In the genomic region with DNA sequence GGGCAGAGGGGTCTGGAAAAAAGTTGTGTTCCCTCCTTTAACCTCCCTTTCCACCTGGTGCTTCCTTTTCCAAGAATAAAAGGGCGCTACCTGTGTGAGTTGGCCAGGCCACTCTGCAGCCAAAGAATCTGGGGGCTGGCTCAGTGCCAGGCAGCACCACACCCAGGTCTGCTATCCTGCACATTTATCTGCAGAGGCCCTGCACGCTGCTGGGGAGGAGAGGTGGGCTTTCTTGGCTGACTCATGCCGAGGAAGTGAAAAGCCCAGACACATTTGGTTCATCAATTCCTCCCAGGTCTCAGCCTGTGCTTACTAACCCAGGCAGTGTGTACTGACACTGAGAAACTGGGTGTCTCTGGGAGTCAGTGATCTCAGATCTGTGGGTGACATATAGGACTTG, we compare ENCODE assay signal across 13 cellular contexts.
DNase-seq lines count a peak whose midpoint lies in the region; ATAC-seq and TF ChIP-seq lines count a peak whose summit lies in the region.
"Had no signal": no experiment of that assay in that cellular context is flagged by ENCODE, and none has a peak within 500 bp of the region (broad histone marks: within the 10 kb centered on the region; RNA-seq: fewer than 3 reads in every experiment).

No MANE protein-coding gene starts in this region.

- H3K4me3 Mint-ChIP-seq in Calu3 (ENCODE audit: low read depth, unreplicated experiment) = no peak overlapping the region
- H3K4me3 Mint-ChIP-seq: activated naive CD8-positive, alpha-beta T cell; CD4-positive, CD25-positive, alpha-beta regulatory T cell had no signal

- H3K4me2 ChIP-seq in mesenchymal stem cell (ENCODE audit: low read length, poor library complexity, severe bottlenecking) = no peak overlapping the region

- peak overlapping the region; percentile 46 for H2AK5ac ChIP-seq in mesenchymal stem cell (ENCODE audit: low read length, severe bottlenecking)

- H3K4me1 Mint-ChIP-seq in Calu3 (ENCODE audit: low read depth, unreplicated experiment) = peaks cover 76% of the 10 kb centered on the region
- H3K4me1 Mint-ChIP-seq: CD4-positive, CD25-positive, alpha-beta regulatory T cell had no signal

- H2BK120ac ChIP-seq in mesenchymal stem cell (ENCODE audit: low read depth, low read length) = no peak overlapping the region

- in situ Hi-C loops in astrocyte of the spinal cord (cut with HindIII; ENCODE audit: low sequenced_read_pairs) = no loop called here

- peak overlapping the region; percentile 72 to 93 for H2BK12ac ChIP-seq in mesenchymal stem cell (ENCODE audit: low read length in 2 of 2)

- H3K4ac ChIP-seq in mesenchymal stem cell (ENCODE audit: low read depth in 1 of 2, low read length in 2 of 2) = peak overlapping the region; percentile 19 to 47

- TF ChIP-seq RAD21 in Ishikawa (IDR thresholded peaks at IDR 0.05; ENCODE audit: low read depth) = peak; percentile 10; the same call in 1 of the 2 replicates

- H3K18ac ChIP-seq in mesenchymal stem cell (ENCODE audit: low read depth in 1 of 2, low read length in 2 of 2) = peak overlapping the region; percentile 40 to 71

- H3K9me3 Mint-ChIP-seq in Calu3 (ENCODE audit: low read depth, unreplicated experiment) = peaks cover 10% of the 10 kb centered on the region

- H3K27ac ChIP-seq in mesenchymal stem cell (ENCODE audit: low read length, poor library complexity, severe bottlenecking) (no peak overlapping the region), aorta (ENCODE audit: low read depth in 1 of 2, low read length in 2 of 2) (no peak overlapping the region)
- H3K27ac ChIP-seq: neutrophil had no signal

- H3K36me3 Mint-ChIP-seq in Calu3 (ENCODE audit: insufficient read depth, unreplicated experiment) = peaks cover 40% of the 10 kb centered on the region
- H3K36me3 Mint-ChIP-seq: CD4-positive, CD25-positive, alpha-beta regulatory T cell had no signal

- intact Hi-C loops in Calu3 (cut with micrococcal nuclease; ENCODE audit: unreplicated experiment) (loop anchor here (2.0 to 5.0 kb wide), 3 partner anchors 27 to 181 kb away; partner anchors contain the start of gene F3), aorta (cut with DNase I) (no loop called here)

- peak overlapping the region; percentile 21 for H2BK15ac ChIP-seq in mesenchymal stem cell (ENCODE audit: low read depth, poor library complexity, severe bottlenecking)

- no peak overlapping the region for H3K14ac ChIP-seq in mesenchymal stem cell (ENCODE audit: low read length in 2 of 2)

- no peak overlapping the region for H3K9ac ChIP-seq in mesenchymal stem cell (ENCODE audit: low read length)

- peaks cover 0 to 3% of the 10 kb centered on the region in 2 experiments for H3K27me3 ChIP-seq in mesenchymal stem cell (ENCODE audit: control insufficient read depth in 1 of 2, insufficient read depth in 1 of 2, low read length in 2 of 2)
- H3K27me3 ChIP-seq in aorta (ENCODE audit: control insufficient read depth in 1 of 2, insufficient read depth in 2 of 2, low read length in 1 of 2) = no peaks in the 10 kb centered on the region
- H3K27me3 ChIP-seq: neutrophil had no signal

- H3K4me3 ChIP-seq in astrocyte of the spinal cord (ENCODE audit: low read depth, low read length) (no peak overlapping the region), mesenchymal stem cell (ENCODE audit: insufficient read depth in 1 of 2, low read depth in 1 of 2, low read length in 2 of 2) (no peak overlapping the region), aorta (ENCODE audit: low read length in 2 of 2) (no peak overlapping the region)

- ATAC-seq in HG02938 (IDR thresholded peaks at IDR 0.05; ENCODE audit: unreplicated experiment) (no peak), aorta (ENCODE audit: low FRiP score) (no peak)

- H4K8ac ChIP-seq in mesenchymal stem cell (ENCODE audit: low read length) = peak overlapping the region; percentile 83

- WGBS in mesenchymal stem cell = 33% methylated on average over 2 of the region's 3 CpGs
- WGBS in aorta, 2 donors = 86 to 88% methylated on average over 3 of the region's 3 CpGs

- H3K79me1 ChIP-seq in mesenchymal stem cell (replicated peaks; ENCODE audit: low read length, poor library complexity, severe bottlenecking) = no peaks in the 10 kb centered on the region

- DNase-seq in Calu3 = peak; percentile 92
- peak; percentile 37 for DNase-seq in astrocyte of the spinal cord (ENCODE audit: low read depth, low spot score)
- DNase-seq in mesenchymal stem cell = peak; percentile 44
- no peak for DNase-seq in SHP77 treated with DMSO at 0.1 percent for 48 hours (lab: John Stamatoyannopoulos, UW)
- no peak for DNase-seq in NCI-H446 treated with DMSO at 0.1 percent for 48 hours (lab: John Stamatoyannopoulos, UW)
- DNase-seq in aorta = no peak
- DNase-seq: activated CD4-positive, alpha-beta T cell treated with anti-CD3 and anti-CD28 coated beads, Interleukin-2, amount 50 U/mL, for 4 hours; CD4-positive, CD25-positive, alpha-beta regulatory T cell; SW 1271 had no signal

- peak; percentile 44; the same call in 1 of the 2 replicates for TF ChIP-seq EP300 in Ishikawa (IDR thresholded peaks at IDR 0.05; ENCODE audit: borderline replicate concordance)

- peak overlapping the region; percentile 41 for H4K91ac ChIP-seq in mesenchymal stem cell (ENCODE audit: low read length)

- no peak overlapping the region for H2BK5ac ChIP-seq in mesenchymal stem cell (ENCODE audit: low read depth, low read length, poor library complexity, severe bottlenecking)

- no peaks in the 10 kb centered on the region for H3K9me3 ChIP-seq in mesenchymal stem cell (ENCODE audit: control insufficient read depth, low read length)
- H3K9me3 ChIP-seq in aorta (ENCODE audit: control insufficient read depth, low read length) = no peaks in the 10 kb centered on the region
- H3K9me3 ChIP-seq: neutrophil had no signal

- H3K36me3 ChIP-seq in mesenchymal stem cell (ENCODE audit: control insufficient read depth in 1 of 2, insufficient read depth in 2 of 2, low read depth in 1 of 2, low read length in 2 of 2) (no peaks in the 10 kb centered on the region), aorta (ENCODE audit: control insufficient read depth in 1 of 2, insufficient read depth in 2 of 2, low read length in 1 of 2) (no peaks in the 10 kb centered on the region)
- H3K36me3 ChIP-seq: neutrophil had no signal

- CTCF ChIA-PET in Calu3 (lab: Charles Lee) = no interaction called here

- BruUV-seq in Calu3 (replicated peaks; lab: Mats Ljungman, UMichigan) = no TSS peak

- H3K27me3 Mint-ChIP-seq in Calu3 (ENCODE audit: unreplicated experiment) = no peaks in the 10 kb centered on the region

- H3K4me1 ChIP-seq in mesenchymal stem cell (ENCODE audit: control insufficient read depth, insufficient read depth, low read depth, low read length) (peaks cover 34% of the 10 kb centered on the region), aorta (ENCODE audit: control insufficient read depth in 1 of 2, insufficient read depth in 2 of 2, low read length in 2 of 2) (peaks cover 0 to 1% of the 10 kb centered on the region in 2 donors)

- H3K27ac Mint-ChIP-seq in Calu3 (ENCODE audit: unreplicated experiment) = peak overlapping the region; percentile 99
- H3K27ac Mint-ChIP-seq: activated naive CD8-positive, alpha-beta T cell; CD4-positive, CD25-positive, alpha-beta regulatory T cell had no signal

- no peak overlapping the region for H3K23ac ChIP-seq in mesenchymal stem cell (ENCODE audit: low read length in 2 of 2)

- no peak overlapping the region for H2AFZ ChIP-seq in mesenchymal stem cell (ENCODE audit: low read depth, low read length)

- TF ChIP-seq CTCF in Calu3 (IDR thresholded peaks at IDR 0.05; ENCODE audit: unreplicated experiment) (no peak), astrocyte of the spinal cord (IDR thresholded peaks at IDR 0.05; ENCODE audit: low read depth, low read length) (no peak)

TF ChIP-seq in Ishikawa, 13 proteins besides CTCF, POLR2A, EP300 and RAD21:
- TF ChIP-seq CREB1 (IDR thresholded peaks at IDR 0.05; ENCODE audit: low read depth) = no peak
- TF ChIP-seq ZBTB7A (IDR thresholded peaks at IDR 0.05; ENCODE audit: low read depth) = no peak
- no peak for TF ChIP-seq FOXM1 (IDR thresholded peaks at IDR 0.05; ENCODE audit: borderline replicate concordance, low read depth)
- TF ChIP-seq TEAD4 (IDR thresholded peaks at IDR 0.05) = peak; percentile 56; the same call in 1 of the 2 replicates
- TF ChIP-seq NFIC (IDR thresholded peaks at IDR 0.05) = peak; percentile 94
- no peak for TF ChIP-seq USF1 (IDR thresholded peaks at IDR 0.05)
- TF ChIP-seq REST (IDR thresholded peaks at IDR 0.05; ENCODE audit: low read depth) = no peak
- TF ChIP-seq, protein P1, sequence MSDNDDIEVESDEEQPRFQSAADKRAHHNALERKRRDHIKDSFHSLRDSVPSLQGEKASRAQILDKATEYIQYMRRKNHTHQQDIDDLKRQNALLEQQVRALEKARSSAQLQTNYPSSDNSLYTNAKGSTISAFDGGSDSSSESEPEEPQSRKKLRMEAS (IDR thresholded peaks at IDR 0.05) = no peak
TF ChIP-seq in Ishikawa: peak in this region for 2.

Comparison
In these comparisons a context has a peak if more than half of its experiments do, and no peak if none do; other contexts are left out.
1. DNase-seq: peak in Calu3 (single experiment), astrocyte of the spinal cord (single experiment) and mesenchymal stem cell (single experiment); none in SHP77 treated with DMSO at 0.1 percent for 48 hours (single experiment), NCI-H446 treated with DMSO at 0.1 percent for 48 hours (single experiment) and aorta (0 of 2).